21 cellular contexts compared by ENCODE assay signal in genomic region chr2:189587771-189588170, GRCh38.
"Had no signal": no experiment of that assay in that cellular context is flagged by ENCODE, and none has a peak within 500 bp of the region (broad histone marks: within the 10 kb centered on the region; RNA-seq: fewer than 3 reads in every experiment).

No MANE protein-coding gene starts in this region.

- H3K36me3 Mint-ChIP-seq: natural killer cell treated with Interleukin-12 subunit alpha and Interleukin-12 subunit beta and Interleukin-15 and Interleukin-18, amount 100 ng/mL, for 72 hours; neural progenitor cell; stimulated activated naive B cell treated with anti-CD40 and anti-IgM and Interleukin-4, amounts not matched to agents 10 μg/mL and 1 μg/mL and 100 μg/mL, for 72 hours had no signal

- H3K9me3 ChIP-seq: esophagus squamous epithelium, gastroesophageal sphincter, ovary, right atrium auricular region, sigmoid colon, testis, tibial nerve, upper lobe of right lung, vagina had no signal

- H3K9me3 Mint-ChIP-seq: natural killer cell treated with Interleukin-12 subunit alpha and Interleukin-12 subunit beta and Interleukin-15 and Interleukin-18, amount 100 ng/mL, for 72 hours; neural progenitor cell; stimulated activated naive B cell treated with anti-CD40 and anti-IgM and Interleukin-4, amounts not matched to agents 10 μg/mL and 1 μg/mL and 100 μg/mL, for 72 hours; stimulated activated naive CD8-positive, alpha-beta T cell treated with anti-CD3 and anti-CD28 coated beads, Interleukin-15, amount 100 ng/mL, for 72 hours had no signal

- H3K27ac Mint-ChIP-seq: natural killer cell treated with Interleukin-12 subunit alpha and Interleukin-12 subunit beta and Interleukin-15 and Interleukin-18, amount 100 ng/mL, for 72 hours; neural progenitor cell; stimulated activated naive B cell treated with anti-CD40 and anti-IgM and Interleukin-4, amounts not matched to agents 10 μg/mL and 1 μg/mL and 100 μg/mL, for 72 hours; stimulated activated naive CD8-positive, alpha-beta T cell treated with anti-CD3 and anti-CD28 coated beads, Interleukin-15, amount 100 ng/mL, for 72 hours had no signal

- H3K4me1 Mint-ChIP-seq: neural progenitor cell; stimulated activated naive B cell treated with anti-CD40 and anti-IgM and Interleukin-4, amounts not matched to agents 10 μg/mL and 1 μg/mL and 100 μg/mL, for 72 hours had no signal

- DNase-seq: esophagus squamous epithelium; foreskin fibroblast; glutamatergic neuron; islet precursor cell; mammary epithelial cell; nucleus accumbens; ovary; sigmoid colon; stimulated activated CD4-positive, alpha-beta T cell treated with anti-CD3 and anti-CD28 coated beads, Interleukin-2, amount 100 ng/mL, for 24 hours; stimulated activated CD4-positive, alpha-beta T cell treated with anti-CD3 and anti-CD28 coated beads, Interleukin-4, amount 100 ng/mL, for 4 hours; stimulated activated naive B cell treated with anti-CD40 and anti-IgM and Interleukin-4, amounts not matched to agents 10 μg/mL and 1 μg/mL and 100 μg/mL, for 72 hours; stimulated activated naive CD8-positive, alpha-beta T cell treated with anti-CD3 and anti-CD28 coated beads, Interleukin-15, amount 100 ng/mL, for 72 hours; testis; upper lobe of right lung had no signal

- H3K4me3 Mint-ChIP-seq: natural killer cell treated with Interleukin-12 subunit alpha and Interleukin-12 subunit beta and Interleukin-15 and Interleukin-18, amount 100 ng/mL, for 72 hours; neural progenitor cell; stimulated activated naive B cell treated with anti-CD40 and anti-IgM and Interleukin-4, amounts not matched to agents 10 μg/mL and 1 μg/mL and 100 μg/mL, for 72 hours; stimulated activated naive CD8-positive, alpha-beta T cell treated with anti-CD3 and anti-CD28 coated beads, Interleukin-15, amount 100 ng/mL, for 72 hours had no signal

- ATAC-seq: gastroesophageal sphincter; left lobe of liver; natural killer cell treated with Interleukin-12 subunit alpha and Interleukin-12 subunit beta and Interleukin-15 and Interleukin-18, amount 100 ng/mL, for 72 hours; stimulated activated naive B cell treated with anti-CD40 and anti-IgM and Interleukin-4, amounts not matched to agents 10 μg/mL and 1 μg/mL and 100 μg/mL, for 72 hours; stimulated activated naive CD8-positive, alpha-beta T cell treated with anti-CD3 and anti-CD28 coated beads, Interleukin-15, amount 100 ng/mL, for 72 hours; upper lobe of right lung had no signal
